In genomic region chr7:55438765-55439525, GRCh38 we compare ENCODE assay signal across 11 cellular contexts.
A peak's percentile ranks its signal among the peaks of the same experiment; 100 is the strongest.
DNase-seq lines count a peak whose midpoint lies in the region; ATAC-seq and TF ChIP-seq lines count a peak whose summit lies in the region.
"Had no signal": no experiment of that assay in that cellular context is flagged by ENCODE, and none has a peak within 500 bp of the region (broad histone marks: within the 10 kb centered on the region; RNA-seq: fewer than 3 reads in every experiment).

No MANE protein-coding gene starts in this region.

- peak; percentile 65 for DNase-seq in MCF 10A (ENCODE audit: unreplicated experiment)
- no peak for DNase-seq in breast epithelium (ENCODE audit: low spot score in 2 of 2)
- DNase-seq in PC-3, result peak; percentile 75
- DNase-seq in glutamatergic neuron, result no peak
- DNase-seq in transverse colon, result peak; percentile 79
- DNase-seq in CD14-positive monocyte (ENCODE audit: low spot score), result no peak
- DNase-seq in activated T-cell treated with anti-CD3 and anti-CD28 coated beads, Interleukin-2, amount 50 U/mL, for 1 hour, result no peak
- DNase-seq: stimulated activated CD4-positive, alpha-beta T cell treated with anti-CD3 and anti-CD28 coated beads, Interleukin-4, amount 100 ng/mL, for 4 hours had no signal

- BruUV-seq in MCF 10A (replicated peaks; lab: Mats Ljungman, UMichigan), result no TSS peak
- no TSS peak for BruUV-seq in PC-3 (replicated peaks; lab: Mats Ljungman, UMichigan)

- H3K27ac Mint-ChIP-seq in MCF 10A (ENCODE audit: low read depth, unreplicated experiment) (peak overlapping the region; percentile 46), glutamatergic neuron (ENCODE audit: unreplicated experiment) (peak overlapping the region; percentile 40), CD14-positive monocyte (no peak overlapping the region)
- H3K27ac Mint-ChIP-seq: activated T-helper 1 cell treated with anti-CD3 and anti-CD28 coated beads, Interleukin-12 subunit alpha, Interleukin-12 subunit beta, Interleukin-2, Interleukin-4 antibody, amounts not matched to agents 30 ng/mL and 10 ng/mL and 1 ng/mL, durations not matched to agents 14 hours and 24 hours and 36 hours; B cell had no signal

- H3K9me3 ChIP-seq in breast epithelium (no peaks in the 10 kb centered on the region), PC-3 (ENCODE audit: low read length) (no peaks in the 10 kb centered on the region), transverse colon (no peaks in the 10 kb centered on the region)

- no peaks in the 10 kb centered on the region for H3K79me2 ChIP-seq in PC-3 (ENCODE audit: low read length)

- H3K27me3 Mint-ChIP-seq in MCF 10A (ENCODE audit: insufficient read depth, unreplicated experiment), result no peaks in the 10 kb centered on the region
- peaks cover 5% of the 10 kb centered on the region for H3K27me3 Mint-ChIP-seq in glutamatergic neuron (ENCODE audit: unreplicated experiment)
- H3K27me3 Mint-ChIP-seq in CD14-positive monocyte (ENCODE audit: low read depth in 3 of 3), result peaks cover 1 to 7% (median 3%) of the 10 kb centered on the region in 3 donors
- H3K27me3 Mint-ChIP-seq: B cell had no signal

- peaks cover 18% of the 10 kb centered on the region for H3K4me1 Mint-ChIP-seq in MCF 10A (ENCODE audit: insufficient read depth, unreplicated experiment)
- H3K4me1 Mint-ChIP-seq in glutamatergic neuron (ENCODE audit: low read depth, unreplicated experiment), result peaks cover 11% of the 10 kb centered on the region
- no peaks in the 10 kb centered on the region for H3K4me1 Mint-ChIP-seq in CD14-positive monocyte

- H3K4me1 ChIP-seq in breast epithelium, result no peaks in the 10 kb centered on the region
- peaks cover 18% of the 10 kb centered on the region for H3K4me1 ChIP-seq in PC-3 (ENCODE audit: insufficient read depth, low read length)
- H3K4me1 ChIP-seq in transverse colon, result peaks cover 0 to 4% (median 0%) of the 10 kb centered on the region in 4 donors

- H3K4me3 Mint-ChIP-seq in MCF 10A (ENCODE audit: unreplicated experiment) (no peak overlapping the region), glutamatergic neuron (ENCODE audit: unreplicated experiment) (no peak overlapping the region), CD14-positive monocyte (no peak overlapping the region)
- H3K4me3 Mint-ChIP-seq: activated T-helper 1 cell treated with anti-CD3 and anti-CD28 coated beads, Interleukin-12 subunit alpha, Interleukin-12 subunit beta, Interleukin-2, Interleukin-4 antibody, amounts not matched to agents 30 ng/mL and 10 ng/mL and 1 ng/mL, durations not matched to agents 14 hours and 24 hours and 36 hours; B cell had no signal

- TF ChIP-seq POLR2A in breast epithelium (IDR thresholded peaks at IDR 0.05) (no peak), transverse colon (IDR thresholded peaks at IDR 0.05) (no peak)

- H3K9ac ChIP-seq in PC-3 (ENCODE audit: low read length), result no peak overlapping the region

- CTCF ChIA-PET in MCF 10A (lab: Yijun Ruan, JAX) (no interaction called here), PC-3 (lab: Charles Lee) (interaction anchor here (0.6 kb wide), 1 partner anchor 14 kb away, joined by 3 read pairs; no protein-coding TSS in a partner anchor)

- no peaks in the 10 kb centered on the region for H3K27me3 ChIP-seq in breast epithelium
- H3K27me3 ChIP-seq in PC-3 (ENCODE audit: low read length), result no peaks in the 10 kb centered on the region
- no peaks in the 10 kb centered on the region for H3K27me3 ChIP-seq in transverse colon

- POLR2A ChIA-PET in MCF 10A (lab: Yijun Ruan, JAX) (no interaction called here), PC-3 (lab: Charles Lee; ENCODE audit: unreplicated experiment) (no interaction called here)

- intact Hi-C loops in MCF 10A (cut with micrococcal nuclease), result loop anchor here (10.0 kb wide), 1 partner anchor 636 kb away; no protein-coding TSS in a partner anchor
- intact Hi-C loops in breast epithelium (cut with DNase I; ENCODE audit: low total_unique reads), result loop anchor here (5.0 kb wide), 1 partner anchor 523 kb away; the partner anchor contains the start of gene NIPSNAP2
- intact Hi-C loops in PC-3 (cut with micrococcal nuclease), result no loop called here
- intact Hi-C loops in transverse colon (cut with DNase I; ENCODE audit: low total_unique reads), result no loop called here
- intact Hi-C loops in CD14-positive monocyte (cut with micrococcal nuclease), result no loop called here

- H3K9me2 ChIP-seq in PC-3 (replicated peaks; ENCODE audit: low read length), result no peaks in the 10 kb centered on the region

- H3K9me3 Mint-ChIP-seq in MCF 10A (ENCODE audit: unreplicated experiment), result no peaks in the 10 kb centered on the region
- H3K9me3 Mint-ChIP-seq in glutamatergic neuron (ENCODE audit: unreplicated experiment), result peaks cover 10% of the 10 kb centered on the region
- peaks cover 0 to 5% (median 0%) of the 10 kb centered on the region in 7 donors for H3K9me3 Mint-ChIP-seq in CD14-positive monocyte
- H3K9me3 Mint-ChIP-seq: activated T-helper 1 cell treated with anti-CD3 and anti-CD28 coated beads, Interleukin-12 subunit alpha, Interleukin-12 subunit beta, Interleukin-2, Interleukin-4 antibody, amounts not matched to agents 30 ng/mL and 10 ng/mL and 1 ng/mL, durations not matched to agents 14 hours and 24 hours and 36 hours had no signal

- no peaks in the 10 kb centered on the region for H4K20me1 ChIP-seq in PC-3 (ENCODE audit: low read length)

- in situ Hi-C loops in transverse colon (cut with MboI; ENCODE audit: low pct_ligation_motif_present in 1 of 4, low pct_unique_long_range_greater_than_20kb in 1 of 4, low sequenced_read_pairs in 3 of 4), result loop anchor here in 1 of 4 donors (10.0 kb wide), 1 partner anchor 156 kb away; no protein-coding TSS in a partner anchor

- H3K4me3 ChIP-seq in breast epithelium, result no peak overlapping the region
- no peak overlapping the region for H3K4me3 ChIP-seq in PC-3 (ENCODE audit: low read length)
- H3K4me3 ChIP-seq in transverse colon, result no peak overlapping the region

- WGBS in transverse colon (ENCODE audit: low coverage in 1 of 2), 2 donors, result 53 to 87% methylated on average over 3 to 19 of the region's 19 CpGs

- H3K36me3 Mint-ChIP-seq in MCF 10A (ENCODE audit: insufficient read depth, unreplicated experiment) (no peaks in the 10 kb centered on the region), glutamatergic neuron (ENCODE audit: unreplicated experiment) (no peaks in the 10 kb centered on the region), CD14-positive monocyte (no peaks in the 10 kb centered on the region)

- ATAC-seq in PC-3, result peak; percentile 81
- no peak for ATAC-seq in GM21423 (IDR thresholded peaks at IDR 0.05; ENCODE audit: unreplicated experiment)

- no peaks in the 10 kb centered on the region for H3F3A ChIP-seq in PC-3 (ENCODE audit: low read length, unreplicated experiment)

- TF ChIP-seq CTCF in MCF 10A (IDR thresholded peaks at IDR 0.05; ENCODE audit: unreplicated experiment), result no peak
- TF ChIP-seq CTCF in breast epithelium (IDR thresholded peaks at IDR 0.05), result no peak
- TF ChIP-seq CTCF in PC-3 (conservative IDR thresholded peaks at IDR 0.05; ENCODE audit: low read depth, low read length), result no peak
- no peak for TF ChIP-seq CTCF in glutamatergic neuron (IDR thresholded peaks at IDR 0.05; ENCODE audit: partially characterized antibody, unreplicated experiment)
- TF ChIP-seq CTCF in transverse colon (IDR thresholded peaks at IDR 0.05), result no peak
- TF ChIP-seq CTCF in CD14-positive monocyte (IDR thresholded peaks at IDR 0.05), result no peak

- peak overlapping the region; percentile 52 for H3K4me2 ChIP-seq in PC-3 (ENCODE audit: low read length)

- H3K36me3 ChIP-seq in breast epithelium (no peaks in the 10 kb centered on the region), PC-3 (ENCODE audit: low read depth, low read length) (no peaks in the 10 kb centered on the region), transverse colon (no peaks in the 10 kb centered on the region)

- no peak for TF ChIP-seq EP300 in transverse colon (IDR thresholded peaks at IDR 0.05; ENCODE audit: low read depth)

- H3K27ac ChIP-seq in breast epithelium (no peak overlapping the region), PC-3 (ENCODE audit: low read length) (no peak overlapping the region), transverse colon (no peak overlapping the region)

- peak overlapping the region; percentile 20; the same call in 1 of the 2 replicates for H2AFZ ChIP-seq in PC-3 (ENCODE audit: low read length)

Comparison
In these comparisons a context has a peak if more than half of its experiments do, and no peak if none do; other contexts are left out.
1. DNase-seq: peak in MCF 10A (single experiment), PC-3 (single experiment) and transverse colon (single experiment); none in breast epithelium (0 of 2), glutamatergic neuron (single experiment), CD14-positive monocyte (single experiment) and activated T-cell treated with anti-CD3 and anti-CD28 coated beads, Interleukin-2, amount 50 U/mL, for 1 hour (single experiment).
2. H3K27ac Mint-ChIP-seq: peak in MCF 10A (single experiment) and glutamatergic neuron (single experiment); none in CD14-positive monocyte (0 of 7).
3. intact Hi-C loops: an anchor here in MCF 10A (10.0 kb wide) and breast epithelium (5.0 kb wide); none called in PC-3, transverse colon and CD14-positive monocyte.